13 cellular contexts compared by ENCODE assay signal in the genomic region with DNA sequence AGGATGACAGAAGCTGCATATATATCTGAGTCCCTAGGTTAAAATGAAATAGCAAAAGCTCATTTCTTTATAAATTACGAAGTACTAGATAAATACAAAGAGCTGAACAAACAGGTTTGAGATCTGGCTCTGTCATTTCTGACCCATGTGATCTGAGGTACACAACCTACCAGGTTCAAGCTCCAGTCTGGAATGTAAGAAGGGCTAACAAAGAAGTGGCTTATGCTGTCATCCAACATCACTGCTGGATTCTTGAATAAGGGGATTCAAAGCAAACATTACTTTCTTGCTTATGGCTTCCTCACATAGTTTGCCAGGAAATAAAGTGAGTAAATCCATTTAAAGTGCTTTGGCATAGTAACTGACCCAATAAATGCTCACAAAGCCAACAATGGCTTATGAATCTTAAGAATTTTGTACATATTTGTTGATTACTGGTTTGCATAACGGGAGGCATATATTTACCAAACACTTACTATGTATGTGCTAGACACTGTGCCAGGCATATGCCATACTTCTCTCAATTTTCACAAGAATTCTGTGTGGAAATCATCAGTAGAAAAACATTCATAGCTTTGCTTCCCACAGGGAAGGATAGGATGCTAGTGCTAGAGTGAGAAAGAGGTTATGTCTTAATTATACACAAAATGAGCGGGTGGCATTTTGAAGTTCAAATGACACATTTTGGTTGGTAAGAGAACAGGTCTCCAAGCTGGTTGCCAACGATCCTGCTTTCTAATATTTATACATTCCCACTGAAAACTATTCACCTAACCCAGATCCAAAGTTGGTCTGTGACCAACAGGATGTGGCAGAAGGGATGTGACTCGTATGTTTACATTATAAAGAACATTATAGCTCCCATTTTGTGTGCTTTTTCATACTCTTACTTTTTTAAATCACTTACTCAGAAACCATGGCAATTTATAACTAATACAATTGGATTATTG. TPM values are rescaled to one million over a fixed set of nuclear protein-coding genes. Genes with fewer than 3 reads are reported as not detected.
A peak's percentile ranks its signal among the peaks of the same experiment; 100 is the strongest.
DNase-seq lines count a peak whose midpoint lies in the region; ATAC-seq and TF ChIP-seq lines count a peak whose summit lies in the region.
"Had no signal": no experiment of that assay in that cellular context is flagged by ENCODE, and none has a peak within 500 bp of the region (broad histone marks: within the 10 kb centered on the region; RNA-seq: fewer than 3 reads in every experiment).

No MANE protein-coding gene starts in this region.

- no peak overlapping the region for H2AFZ ChIP-seq in GM23248

- H3K9me3 Mint-ChIP-seq in WTC11: no peaks in the 10 kb centered on the region
- H3K9me3 Mint-ChIP-seq: CD4-positive, CD25-positive, alpha-beta regulatory T cell had no signal

- H3K9me3 ChIP-seq in GM23248 (ENCODE audit: low read depth) (no peaks in the 10 kb centered on the region), MG63 (no peaks in the 10 kb centered on the region), gastrocnemius medialis (no peaks in the 10 kb centered on the region)
- H3K9me3 ChIP-seq: pancreas had no signal

- no peak overlapping the region for H3K27ac Mint-ChIP-seq in WTC11

- no peaks in the 10 kb centered on the region for H3K79me2 ChIP-seq in GM23248 (ENCODE audit: insufficient read depth)

- no peaks in the 10 kb centered on the region for H3K9me2 ChIP-seq in GM23248 (ENCODE audit: insufficient read depth)

- no peak overlapping the region for H3K4me3 Mint-ChIP-seq in WTC11
- H3K4me3 Mint-ChIP-seq: CD4-positive, CD25-positive, alpha-beta regulatory T cell had no signal

- H3K4me1 Mint-ChIP-seq in WTC11: 0 out of 2 replicates have a peak, but pooled peaks cover 2% of the 10 kb centered on the region

- CTCF ChIA-PET in WTC11 (lab: Charles Lee): interaction anchor here (1.8 to 2.8 kb wide), 2 partner anchors 29 to 95 kb away, joined by 4 to 8 read pairs; no protein-coding TSS in a partner anchor

- intact Hi-C loops in left cardiac atrium (cut with DNase I) (no loop called here), gastrocnemius medialis (cut with DNase I; ENCODE audit: low total_unique reads) (no loop called here)

- H4K20me1 ChIP-seq in GM23248 (ENCODE audit: insufficient read depth): 0 out of 2 replicates have a peak, but pooled peaks cover 4% of the 10 kb centered on the region

- peaks cover 23% of the 10 kb centered on the region; the same call in 1 of the 2 replicates for H3F3A ChIP-seq in GM23248 (ENCODE audit: insufficient read depth)

- H3K4me3 ChIP-seq in GM23248 (no peak overlapping the region), MG63 (no peak overlapping the region), gastrocnemius medialis (no peak overlapping the region)
- H3K4me3 ChIP-seq: pancreas had no signal

- H3K9ac ChIP-seq in GM23248: no peak overlapping the region

- in situ Hi-C loops in GM23248 (cut with MboI): no loop called here
- in situ Hi-C loops in gastrocnemius medialis (cut with MboI; ENCODE audit: low sequenced_read_pairs in 4 of 4): no loop called here

- ATAC-seq in WTC11: no peak
- ATAC-seq in left cardiac atrium: no peak
- no peak for ATAC-seq in gastrocnemius medialis
- ATAC-seq: pancreas had no signal

- H3K36me3 Mint-ChIP-seq in WTC11: peaks cover 47% of the 10 kb centered on the region

- no peak overlapping the region for H3K4me2 ChIP-seq in GM23248 (ENCODE audit: unreplicated experiment)

- WGBS in GM23248 (ENCODE audit: low coverage in 1 of 2, low lambda C conversion rate in 2 of 2, missing lambda C conversion rate in 2 of 2), 2 experiments: 65 to 72% methylated on average over 5 of the region's 5 CpGs

- peaks cover 38% of the 10 kb centered on the region for H3K36me3 ChIP-seq in GM23248 (ENCODE audit: low read depth)
- H3K36me3 ChIP-seq in MG63: peaks cover 18% of the 10 kb centered on the region
- peaks cover 0 to 52% of the 10 kb centered on the region in 2 donors for H3K36me3 ChIP-seq in gastrocnemius medialis

- peak overlapping the region; percentile 25; the same call in 1 of the 2 replicates for H3K27ac ChIP-seq in GM23248
- peak overlapping the region; percentile 16 for H3K27ac ChIP-seq in cingulate gyrus (ENCODE audit: low read depth, low read length)
- no peak overlapping the region for H3K27ac ChIP-seq in gastrocnemius medialis
- H3K27ac ChIP-seq: pancreas had no signal

- H3K4me1 ChIP-seq in GM23248 (ENCODE audit: insufficient read depth): peaks cover 17% of the 10 kb centered on the region
- peaks cover 7 to 20% of the 10 kb centered on the region in 2 donors for H3K4me1 ChIP-seq in gastrocnemius medialis

- POLR2A ChIA-PET in WTC11 (lab: Charles Lee): interaction anchor here (0.5 kb wide), 1 partner anchor 146 kb away, joined by 3 read pairs; no protein-coding TSS in a partner anchor

- TF ChIP-seq CTCF in WTC11 (IDR thresholded peaks at IDR 0.05) (no peak), gastrocnemius medialis (IDR thresholded peaks at IDR 0.05 in 4 of 5, conservative IDR thresholded peaks at IDR 0.05 in 1 of 5) (no peak)

- H3K27me3 Mint-ChIP-seq in WTC11 (ENCODE audit: low read depth): no peaks in the 10 kb centered on the region
- H3K27me3 Mint-ChIP-seq: CD4-positive, CD25-positive, alpha-beta regulatory T cell had no signal

- DNase-seq in GM23248: peak; percentile 56
- DNase-seq in MG63: peak; percentile 13
- peak; percentile 49 for DNase-seq in renal cortical epithelial cell (ENCODE audit: low read depth)
- DNase-seq in WTC11 (ENCODE audit: low spot score): no peak
- no peak for DNase-seq in left cardiac atrium
- no peak for DNase-seq in gastrocnemius medialis
- DNase-seq: activated effector memory CD4-positive, alpha-beta T cell treated with Interleukin-2 at 50 U/mL for 16 hours; CD4-positive, CD25-positive, alpha-beta regulatory T cell; islet precursor cell; NK-92 treated with Interleukin-12 subunit alpha and Interleukin-12 subunit beta, amount 100 ng/mL, for 24 hours; pancreas; SIG-M5 had no signal

- H3K27me3 ChIP-seq in GM23248 (replicated peaks; ENCODE audit: insufficient read depth): no peaks in the 10 kb centered on the region
- no peaks in the 10 kb centered on the region for H3K27me3 ChIP-seq in MG63
- no peaks in the 10 kb centered on the region for H3K27me3 ChIP-seq in gastrocnemius medialis
- H3K27me3 ChIP-seq: pancreas had no signal

- no peak for TF ChIP-seq POLR2A in gastrocnemius medialis (IDR thresholded peaks at IDR 0.05)

TF ChIP-seq in WTC11, 78 proteins besides CTCF, POLR2A, EP300 and RAD21:
- TF ChIP-seq GRHL2 (CRISPR knock-in tag; IDR thresholded peaks at IDR 0.05; ENCODE audit: insufficient replicate concordance, severe bottlenecking) (no peak), CBFB (CRISPR knock-in tag; IDR thresholded peaks at IDR 0.05; ENCODE audit: low read depth) (no peak)
- TF ChIP-seq, protein P1, sequence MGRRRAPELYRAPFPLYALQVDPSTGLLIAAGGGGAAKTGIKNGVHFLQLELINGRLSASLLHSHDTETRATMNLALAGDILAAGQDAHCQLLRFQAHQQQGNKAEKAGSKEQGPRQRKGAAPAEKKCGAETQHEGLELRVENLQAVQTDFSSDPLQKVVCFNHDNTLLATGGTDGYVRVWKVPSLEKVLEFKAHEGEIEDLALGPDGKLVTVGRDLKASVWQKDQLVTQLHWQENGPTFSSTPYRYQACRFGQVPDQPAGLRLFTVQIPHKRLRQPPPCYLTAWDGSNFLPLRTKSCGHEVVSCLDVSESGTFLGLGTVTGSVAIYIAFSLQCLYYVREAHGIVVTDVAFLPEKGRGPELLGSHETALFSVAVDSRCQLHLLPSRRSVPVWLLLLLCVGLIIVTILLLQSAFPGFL (CRISPR knock-in tag; IDR thresholded peaks at IDR 0.05; ENCODE audit: borderline replicate concordance): no peak

RNA-seq across cellular contexts. Expression of a gene that starts 38.7 kb away (rescaled TPM):
- 0.54 TPM in 1 of 2 replicates, not detected in the other for total RNA-seq in GM23248 (2014; rRNA removed; shearing (Covaris generic))
- polyA plus RNA-seq in GM23248 (2016; fragmentation: Nextera tagmentation; extraction: Ambion mirVana): not detected in 2 replicates
- total RNA-seq in MG63 (2014; rRNA removed; shearing (Covaris generic); ENCODE audit: low replicate concordance): 0.96 and 1.8 TPM in 2 replicates
- total RNA-seq in renal cortical epithelial cell (0.40 and 1.2 TPM in 2 replicates), WTC11 (2021) (3.3 to 4.4 TPM (median 3.7 TPM) in 3 replicates), left cardiac atrium (under 1 TPM; 0.60 to 0.88 TPM), gastrocnemius medialis (under 1 TPM; 0.16 to 0.87 (median 0.29) TPM)
- total RNA-seq: CD4-positive, CD25-positive, alpha-beta regulatory T cell had no signal

Comparison
In these comparisons a context has a peak if more than half of its experiments do, and no peak if none do; other contexts are left out.
1. DNase-seq: peak in GM23248 (single experiment), MG63 (single experiment) and renal cortical epithelial cell (single experiment); none in WTC11 (single experiment), left cardiac atrium (single experiment) and gastrocnemius medialis (0 of 2).
2. H3K27ac ChIP-seq: peak in GM23248 (single experiment) and cingulate gyrus (single experiment); none in gastrocnemius medialis (0 of 4).